In genomic region chr14:30719137-30719536, GRCh38 we compare ENCODE assay signal across 34 cellular contexts.
"Had no signal": no experiment of that assay in that cellular context is flagged by ENCODE, and none has a peak within 500 bp of the region (broad histone marks: within the 10 kb centered on the region; RNA-seq: fewer than 3 reads in every experiment).

No MANE protein-coding gene starts in this region.

- H3K9me3 ChIP-seq: adrenal gland, body of pancreas, breast epithelium had no signal

- H3K4me1 ChIP-seq: adrenal gland, body of pancreas, breast epithelium had no signal

- H3K27ac ChIP-seq: adrenal gland, body of pancreas, brain microvascular endothelial cell, breast epithelium, VCaP had no signal

- H3K4me3 ChIP-seq: adrenal gland, body of pancreas, breast epithelium had no signal

- H3K36me3 ChIP-seq: adrenal gland, breast epithelium had no signal

- FAIRE-seq: astrocyte, TTC549 had no signal

- DNase-seq: activated B cell treated with CpG ODN at 0.5 μM for 24 hours; activated CD4-positive, alpha-beta memory T cell treated with anti-CD3 and anti-CD28 coated beads for 36 hours; activated CD4-positive, alpha-beta T cell treated with anti-CD3 and anti-CD28 coated beads for 4 hours; activated CD4-positive, alpha-beta T cell treated with anti-CD3 and anti-CD28 coated beads, Interleukin-2, amount 10 ng/mL, durations not matched to agents 24 days and 14 days; activated CD4-positive, alpha-beta T cell treated with anti-CD3 and anti-CD28 coated beads, Interleukin-2, amount 50 U/mL, for 1 hour; activated CD4-positive, alpha-beta T cell treated with anti-CD3 and anti-CD28 coated beads, Interleukin-2, amount 50 U/mL, for 4 hours; activated CD4-positive, CD25-positive, alpha-beta regulatory T cell treated with anti-CD3 and anti-CD28 coated beads, Interleukin-2, amount 50 U/mL, for 72 hours; activated CD8-positive, alpha-beta memory T cell treated with anti-CD3 and anti-CD28 coated beads, Interleukin-2, amount 50 U/mL, for 4 hours; activated CD8-positive, alpha-beta T cell treated with anti-CD3 and anti-CD28 coated beads for 36 hours; activated effector memory CD4-positive, alpha-beta T cell treated with anti-CD3 and anti-CD28 coated beads, Interleukin-2, amount 50 U/mL, for 16 hours; activated gamma-delta T cell treated with Interleukin-2 at 50 U/mL for 16 hours; activated naive CD4-positive, alpha-beta T cell; activated naive CD4-positive, alpha-beta T cell treated with anti-CD3 and anti-CD28 coated beads for 36 hours; activated naive CD4-positive, alpha-beta T cell treated with anti-CD3 and anti-CD28 coated beads, Interleukin-2, amount 50 U/mL, for 16 hours; activated naive CD8-positive, alpha-beta T cell treated with anti-CD3 and anti-CD28 coated beads for 36 hours; activated T-cell treated with anti-CD3 and anti-CD28 coated beads for 4 hours; activated T-cell treated with anti-CD3 and anti-CD28 coated beads, Interleukin-2, amount 50 U/mL, for 1 hour; activated T-cell treated with anti-CD3 and anti-CD28 coated beads, Interleukin-2, amount 50 U/mL, for 4 hours; activated T-cell treated with anti-CD3 and anti-CD28 coated beads, Interleukin-2, amount 50 U/mL, for 72 hours; adrenal gland; amniotic stem cell; aorta; body of pancreas; brain microvascular endothelial cell; central memory CD4-positive, alpha-beta T cell; T-helper 1 cell; T-helper 2 cell; T-helper 9 cell had no signal

- H3K27me3 ChIP-seq: adrenal gland, body of pancreas, brain microvascular endothelial cell, breast epithelium had no signal

- ATAC-seq: activated CD8-positive, alpha-beta T cell treated with anti-CD3 and anti-CD28 coated beads for 36 hours; activated naive CD4-positive, alpha-beta T cell treated with anti-CD3 and anti-CD28 coated beads, Interleukin-2, amount 50 U/mL, for 72 hours; activated T-cell treated with anti-CD3 and anti-CD28 coated beads, Interleukin-2, amount 50 U/mL, for 4 hours; activated T-cell treated with anti-CD3 and anti-CD28 coated beads, Interleukin-2, amount 50 U/mL, for 72 hours; activated T-helper 17 cell treated with anti-CD3 and anti-CD28 coated beads, Interleukin-2, amount 50 U/mL, for 72 hours; body of pancreas had no signal
